9 cellular contexts compared by ENCODE assay signal in genomic region chr19:2619076-2619475, GRCh38.
A peak's percentile ranks its signal among the peaks of the same experiment; 100 is the strongest.
DNase-seq lines count a peak whose midpoint lies in the region; TF ChIP-seq lines count a peak whose summit lies in the region.
"Had no signal": no experiment of that assay in that cellular context is flagged by ENCODE, and none has a peak within 500 bp of the region (broad histone marks: within the 10 kb centered on the region; RNA-seq: fewer than 3 reads in every experiment).

No MANE protein-coding gene starts in this region.

- H3K4me1 Mint-ChIP-seq in activated naive CD4-positive, alpha-beta T cell treated with anti-CD3 and anti-CD28 coated beads for 36 hours (ENCODE audit: low read depth), result peaks cover 69% of the 10 kb centered on the region

- CTCF ChIA-PET in activated naive CD4-positive, alpha-beta T cell treated with anti-CD3 and anti-CD28 coated beads for 36 hours (lab: Charles Lee), result interaction anchor here (0.5 to 7.6 kb wide), 7 partner anchors 10 to 157 kb away, joined by 3 to 64 read pairs (median 9); partner anchors contain the start of gene GADD45B
- CTCF ChIA-PET in RWPE1 (lab: Yijun Ruan, JAX), result interaction anchor here (0.6 to 0.7 kb wide), 2 partner anchors 142 to 150 kb away, joined by 3 to 4 read pairs; no protein-coding TSS in a partner anchor

- no peak for DNase-seq in activated naive CD4-positive, alpha-beta T cell treated with anti-CD3 and anti-CD28 coated beads for 36 hours
- DNase-seq in activated naive CD4-positive, alpha-beta T cell treated with Interleukin-2 at 50 U/mL for 16 hours, result no peak
- DNase-seq in RWPE1 (ENCODE audit: low spot score) (no peak), epithelial cell of prostate (ENCODE audit: low read depth, low spot score) (no peak), substantia nigra (lab: John Stamatoyannopoulos, UW) (no peak), dedifferentiated amniotic fluid mesenchymal stem cell (ENCODE audit: extremely low spot score) (no peak), foreskin melanocyte (no peak), kidney glomerular epithelial cell (lab: John Stamatoyannopoulos, UW) (no peak)
- DNase-seq: NCI-H187 had no signal

- H3K9me3 Mint-ChIP-seq in activated naive CD4-positive, alpha-beta T cell treated with anti-CD3 and anti-CD28 coated beads for 36 hours, result peaks cover 10% of the 10 kb centered on the region

- peaks cover 3% of the 10 kb centered on the region for H3K36me3 Mint-ChIP-seq in activated naive CD4-positive, alpha-beta T cell treated with anti-CD3 and anti-CD28 coated beads for 36 hours (ENCODE audit: low read depth)

- H3K27ac ChIP-seq in RWPE1, result peak overlapping the region; percentile 70
- peak overlapping the region; percentile 23 for H3K27ac ChIP-seq in epithelial cell of prostate
- H3K27ac ChIP-seq in substantia nigra (ENCODE audit: low read depth, low read length, poor library complexity, severe bottlenecking), result peak overlapping the region; percentile 30

- H3K4me3 Mint-ChIP-seq in activated naive CD4-positive, alpha-beta T cell treated with anti-CD3 and anti-CD28 coated beads for 36 hours, result no peak overlapping the region

- POLR2A ChIA-PET in RWPE1 (lab: Yijun Ruan, JAX; ENCODE audit: low non-redundant PET), result interaction anchor here (1.1 kb wide), 1 partner anchor 143 kb away, joined by 3 read pairs; the partner anchor contains the start of gene GADD45B

- TF ChIP-seq CTCF in RWPE1 (conservative IDR thresholded peaks at IDR 0.05; ENCODE audit: low read depth), result no peak

- no peaks in the 10 kb centered on the region for H3K27me3 Mint-ChIP-seq in activated naive CD4-positive, alpha-beta T cell treated with anti-CD3 and anti-CD28 coated beads for 36 hours (ENCODE audit: low read depth)

- H3K27ac Mint-ChIP-seq in activated naive CD4-positive, alpha-beta T cell treated with anti-CD3 and anti-CD28 coated beads for 36 hours, result peak overlapping the region; percentile 91

- intact Hi-C loops in activated naive CD4-positive, alpha-beta T cell treated with anti-CD3 and anti-CD28 coated beads for 36 hours (cut with micrococcal nuclease), result loop anchor here (10.0 kb wide), 1 partner anchor 524 kb away; the partner anchor contains the start of genes IZUMO4 and MOB3A
